ENCODE assay signal across 1 cellular context in genomic region chr15:80776420-80777045, GRCh38.
TF ChIP-seq lines count a peak whose summit lies in the region.

No MANE protein-coding gene starts in this region.

TF ChIP-seq in HEK293, 187 proteins besides CTCF, POLR2A, EP300 and RAD21 (continued from another document):
- no peak for TF ChIP-seq ZBTB10 (tag by site-specific recombination; IDR thresholded peaks at IDR 0.05)
- TF ChIP-seq EGR2 (tag by site-specific recombination; IDR thresholded peaks at IDR 0.05; ENCODE audit: low read depth), result 0 out of 2 replicates have a peak, but pooled peaks have one; percentile 11
- TF ChIP-seq ZBTB48 (tag by site-specific recombination; IDR thresholded peaks at IDR 0.05), result no peak
- no peak for TF ChIP-seq ZNF157 (tag by site-specific recombination; IDR thresholded peaks at IDR 0.05)
- TF ChIP-seq SCRT2 (tag by site-specific recombination; IDR thresholded peaks at IDR 0.05), result peak; percentile 95
- no peak for TF ChIP-seq ZNF391 (tag by site-specific recombination; IDR thresholded peaks at IDR 0.05; ENCODE audit: borderline replicate concordance, low read depth)
- peak; percentile 54 for TF ChIP-seq ZNF654 (tag by site-specific recombination; IDR thresholded peaks at IDR 0.05; ENCODE audit: low read depth)
- peak; percentile 83 for TF ChIP-seq IKZF3 (tag by site-specific recombination; IDR thresholded peaks at IDR 0.05)
- TF ChIP-seq ZBTB17 (tag by site-specific recombination; IDR thresholded peaks at IDR 0.05), result peak; percentile 86
- no peak for TF ChIP-seq ZBTB44 (tag by site-specific recombination; IDR thresholded peaks at IDR 0.05)
- TF ChIP-seq PRDM1 (tag by site-specific recombination; IDR thresholded peaks at IDR 0.05), result peak; percentile 45; the same call in 1 of the 2 replicates
- no peak for TF ChIP-seq HOXA7 (CRISPR knock-in tag; IDR thresholded peaks at IDR 0.05; ENCODE audit: borderline replicate concordance)
